In genomic region chr17:47562406-47562705, GRCh38 we compare ENCODE assay signal across 7 cellular contexts. TPM values are rescaled to one million over a fixed set of nuclear protein-coding genes. Genes with fewer than 3 reads are reported as not detected.
DNase-seq lines count a peak whose midpoint lies in the region; ATAC-seq, FAIRE-seq and TF ChIP-seq lines count a peak whose summit lies in the region.
"Not testable (repeated sequence)": the region's sequence is repeated elsewhere in the genome, so short reads cannot be mapped to it uniquely, and the experiment has no call there.

No MANE protein-coding gene starts in this region.

- H3K27ac ChIP-seq in kidney (ENCODE audit: low read depth in 2 of 2, low read length in 2 of 2): not testable (repeated sequence)

- CTCF ChIA-PET in Calu3 (lab: Charles Lee); activated CD8-positive, alpha-beta T cell treated with anti-CD3 and anti-CD28 coated beads for 36 hours (lab: Charles Lee): not testable (repeated sequence)

- not testable (repeated sequence) for BruUV-seq in Calu3 (replicated peaks; lab: Mats Ljungman, UMichigan)

- not testable (repeated sequence) for H3K4me1 ChIP-seq in kidney (ENCODE audit: control insufficient read depth in 1 of 2, insufficient read depth in 1 of 2, low read depth in 1 of 2, low read length in 2 of 2)

- H3K36me3 ChIP-seq in kidney (ENCODE audit: control insufficient read depth in 1 of 2, insufficient read depth in 2 of 2, low read length in 2 of 2): not testable (repeated sequence)

- H3K9me3 ChIP-seq in kidney (ENCODE audit: control insufficient read depth in 1 of 2, low read length in 2 of 2): not testable (repeated sequence)

- intact Hi-C loops in Calu3 (cut with micrococcal nuclease; ENCODE audit: unreplicated experiment); activated CD8-positive, alpha-beta T cell treated with anti-CD3 and anti-CD28 coated beads for 36 hours (cut with micrococcal nuclease); kidney (cut with DNase I): not testable (repeated sequence)

- ATAC-seq in activated CD8-positive, alpha-beta T cell treated with anti-CD3 and anti-CD28 coated beads for 36 hours: peak; percentile 17

- peaks cover 34% of the 10 kb centered on the region for H3K4me1 Mint-ChIP-seq in Calu3 (ENCODE audit: low read depth, unreplicated experiment)
- peaks cover 22% of the 10 kb centered on the region for H3K4me1 Mint-ChIP-seq in activated CD8-positive, alpha-beta T cell treated with anti-CD3 and anti-CD28 coated beads for 36 hours (ENCODE audit: low read depth)
- H3K4me1 Mint-ChIP-seq in chondrocyte (ENCODE audit: low read depth); nephron progenitor cell: not testable (repeated sequence)

- peak overlapping the region; percentile 85 for H3K27ac Mint-ChIP-seq in Calu3 (ENCODE audit: unreplicated experiment)
- not testable (repeated sequence) for H3K27ac Mint-ChIP-seq in activated CD8-positive, alpha-beta T cell treated with anti-CD3 and anti-CD28 coated beads for 36 hours; chondrocyte (ENCODE audit: unreplicated experiment)
- H3K27ac Mint-ChIP-seq in nephron progenitor cell: peak overlapping the region; percentile 24

- FAIRE-seq in GM19239 (lab: Jason Lieb, UNC): peak; percentile 93
- FAIRE-seq in RCC 7860 (lab: Jason Lieb, UNC): peak; percentile 49
- peak; percentile 38 for FAIRE-seq in kidney (lab: Jason Lieb, UNC)

- H3K27me3 Mint-ChIP-seq in Calu3 (ENCODE audit: unreplicated experiment); activated CD8-positive, alpha-beta T cell treated with anti-CD3 and anti-CD28 coated beads for 36 hours; chondrocyte (ENCODE audit: low read depth); nephron progenitor cell (ENCODE audit: low read depth, poor library complexity): not testable (repeated sequence)

- H3K36me3 Mint-ChIP-seq in Calu3 (ENCODE audit: insufficient read depth, unreplicated experiment): peaks cover 17% of the 10 kb centered on the region
- not testable (repeated sequence) for H3K36me3 Mint-ChIP-seq in activated CD8-positive, alpha-beta T cell treated with anti-CD3 and anti-CD28 coated beads for 36 hours (ENCODE audit: low read depth); chondrocyte (ENCODE audit: low read depth)
- peaks cover 27% of the 10 kb centered on the region for H3K36me3 Mint-ChIP-seq in nephron progenitor cell (ENCODE audit: low read depth)

- TF ChIP-seq CTCF in Calu3 (IDR thresholded peaks at IDR 0.05; ENCODE audit: unreplicated experiment); activated CD8-positive, alpha-beta T cell treated with anti-CD3 and anti-CD28 coated beads for 36 hours (IDR thresholded peaks at IDR 0.05); kidney (IDR thresholded peaks at IDR 0.05; ENCODE audit: borderline replicate concordance, extremely low read depth, insufficient read depth); nephron progenitor cell (IDR thresholded peaks at IDR 0.05): not testable (repeated sequence)
- TF ChIP-seq CTCF in chondrocyte (IDR thresholded peaks at IDR 0.05): peak; percentile 14

- not testable (repeated sequence) for H3K9me3 Mint-ChIP-seq in Calu3 (ENCODE audit: low read depth, unreplicated experiment); activated CD8-positive, alpha-beta T cell treated with anti-CD3 and anti-CD28 coated beads for 36 hours; chondrocyte (ENCODE audit: low read depth); nephron progenitor cell

- not testable (repeated sequence) for H3K4me3 ChIP-seq in kidney (ENCODE audit: low read length in 2 of 2)

- not testable (repeated sequence) for H3K9ac ChIP-seq in kidney (ENCODE audit: low read length in 2 of 2)

- POLR2A ChIA-PET in activated CD8-positive, alpha-beta T cell treated with anti-CD3 and anti-CD28 coated beads for 36 hours (lab: Charles Lee): not testable (repeated sequence)

- peak; percentile 18 for DNase-seq in Calu3
- DNase-seq in GM19239 (ENCODE audit: insufficient read length, low spot score); RCC 7860 (ENCODE audit: low spot score); activated CD8-positive, alpha-beta T cell treated with anti-CD3 and anti-CD28 coated beads for 36 hours; chondrocyte (ENCODE audit: low spot score); kidney; nephron progenitor cell: not testable (repeated sequence)

- H3K4me3 Mint-ChIP-seq in Calu3 (ENCODE audit: low read depth, unreplicated experiment); activated CD8-positive, alpha-beta T cell treated with anti-CD3 and anti-CD28 coated beads for 36 hours; chondrocyte (ENCODE audit: unreplicated experiment); nephron progenitor cell: not testable (repeated sequence)

RNA-seq across cellular contexts. Expression of gene NPEPPS, which starts 31.4 kb away (rescaled TPM):
- total RNA-seq in Calu3 (2022) (331 and 342 TPM in 2 replicates), chondrocyte (97.6 to 113 TPM (median 98.3 TPM) in 3 replicates), kidney (131 TPM)
- 100 to 1,000 TPM in 1 of 2 experiments, 10 to 100 TPM in 1; 99.0 to 108 TPM for total RNA-seq in activated CD8-positive, alpha-beta T cell treated with anti-CD3 and anti-CD28 coated beads for 36 hours
- polyA plus RNA-seq in kidney (ENCODE audit: insufficient read depth, low read depth, low replicate concordance): 27.6 TPM
